8 cellular contexts compared by ENCODE assay signal in the genomic region with DNA sequence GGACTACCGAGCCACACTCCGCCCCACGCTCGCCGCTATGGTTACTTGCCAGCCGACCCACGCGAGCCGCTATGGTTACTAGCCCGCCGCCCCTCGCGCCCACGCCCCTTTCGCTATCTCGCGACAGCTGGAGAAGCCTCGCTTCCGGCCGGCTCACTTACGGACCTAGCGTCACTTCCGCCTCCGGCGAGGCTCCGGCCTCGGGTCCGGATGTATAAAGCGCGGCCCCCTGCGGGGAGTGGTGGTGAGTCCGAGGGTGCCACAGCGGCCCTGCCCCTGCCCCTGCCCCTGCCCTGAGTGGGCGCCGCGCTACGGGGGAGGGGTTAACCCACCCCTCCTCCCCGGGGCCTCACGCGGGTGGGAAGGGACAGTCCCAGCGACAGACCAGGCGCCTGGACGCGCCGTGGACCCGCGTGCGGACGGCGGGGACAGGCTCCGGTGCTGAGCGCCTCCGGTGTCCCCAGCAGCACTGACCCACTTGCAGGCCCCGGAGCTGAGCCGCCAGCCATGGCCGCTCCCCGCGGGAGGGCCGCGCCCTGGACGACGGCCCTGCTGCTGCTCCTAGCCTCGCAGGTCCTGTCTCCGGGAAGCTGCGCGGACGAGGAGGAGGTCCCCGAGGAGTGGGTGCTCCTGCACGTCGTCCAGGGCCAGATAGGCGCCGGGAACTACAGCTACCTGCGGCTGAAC. TPM values are rescaled to one million over a fixed set of nuclear protein-coding genes. Genes with fewer than 3 reads are reported as not detected.
DNase-seq lines count a peak whose midpoint lies in the region; ATAC-seq and TF ChIP-seq lines count a peak whose summit lies in the region.

Gene C6orf120 (plus strand): TSS at position 174 of the 687 bp plus-strand sequence. CDS start 334 bp downstream, at position 508.
Gene WDR27 (minus strand): TSS at position 77 of the 687 bp plus-strand sequence. CDS start 13,024 bp downstream, outside the sequence.

- H3K27ac ChIP-seq in right cardiac atrium (ENCODE audit: low read length) = peak within 1 kb of the TSS; percentile 78
- H3K27ac ChIP-seq in vagina = peak within 1 kb of the TSS; percentile 93

- no peak for TF ChIP-seq CTCF in vagina (IDR thresholded peaks at IDR 0.05)

- peak; percentile 67 to 94 for DNase-seq in NCI-H187 (lab: John Stamatoyannopoulos, UW)
- peak; percentile 92 to 98 (median 96) for DNase-seq in T-helper 2 cell
- DNase-seq in anterior cingulate cortex (lab: John Stamatoyannopoulos, UW) = peak; percentile 65 to 97 (median 91)
- peak; percentile 98 to 99 (median 99) for DNase-seq in right cardiac atrium
- peak; percentile 92 for DNase-seq in putamen (ENCODE audit: low spot score)
- DNase-seq in vagina (ENCODE audit: extremely low spot score in 2 of 2) = peak in 1 of 2 donors; percentile 95

- ATAC-seq in GM18498 (IDR thresholded peaks at IDR 0.05; ENCODE audit: unreplicated experiment) (peak; percentile 93), HG02938 (IDR thresholded peaks at IDR 0.05; ENCODE audit: unreplicated experiment) (peak; percentile 85), right cardiac atrium (peak; percentile 98 to 99)

- H3K36me3 ChIP-seq in vagina = peaks cover 0 to 10% of the 10 kb centered on the region in 2 donors

- under 1% methylated on average over 73 of the region's 73 CpGs for WGBS in right cardiac atrium

- peak in 1 of 2 donors; percentile 87 for TF ChIP-seq POLR2A in vagina (IDR thresholded peaks at IDR 0.05)

- peaks cover 3% of the 10 kb centered on the region for H3K4me1 ChIP-seq in right cardiac atrium (ENCODE audit: control insufficient read depth, insufficient read depth, low read length)
- peaks cover 62% of the 10 kb centered on the region for H3K4me1 ChIP-seq in vagina

- intact Hi-C loops in right cardiac atrium (cut with DNase I) = no loop called here
- intact Hi-C loops in vagina (cut with DNase I) = no loop called here

- peak within 1 kb of the TSS; percentile 65 for H3K4me3 ChIP-seq in right cardiac atrium (ENCODE audit: low read length)
- peak within 1 kb of the TSS; percentile 77 to 99 for H3K4me3 ChIP-seq in vagina

- H3K9me3 ChIP-seq in right cardiac atrium (ENCODE audit: control insufficient read depth, low read length) (no peaks in the 10 kb centered on the region), vagina (no peaks in the 10 kb centered on the region)

- no peaks in the 10 kb centered on the region for H3K27me3 ChIP-seq in right cardiac atrium (ENCODE audit: control insufficient read depth, insufficient read depth)
- no peaks in the 10 kb centered on the region for H3K27me3 ChIP-seq in vagina

RNA-seq across cellular contexts. Expression of gene C6orf120, which starts in this region (rescaled TPM):
- 10 to 100 TPM; 14.6 to 16.1 (median 14.8) TPM for total RNA-seq in right cardiac atrium
- polyA plus RNA-seq in right cardiac atrium = 7.5 TPM
- 21.4 TPM for total RNA-seq in vagina

RNA-seq across cellular contexts. Expression of gene WDR27, which starts in this region (rescaled TPM):
- total RNA-seq in right cardiac atrium = 10 to 100 TPM in 3 of 4 donors, 1 to 10 TPM in 1; 9.6 to 13.6 (median 11.8) TPM
- 6.3 TPM for polyA plus RNA-seq in right cardiac atrium
- 41.5 TPM for total RNA-seq in vagina
